In the genomic region with DNA sequence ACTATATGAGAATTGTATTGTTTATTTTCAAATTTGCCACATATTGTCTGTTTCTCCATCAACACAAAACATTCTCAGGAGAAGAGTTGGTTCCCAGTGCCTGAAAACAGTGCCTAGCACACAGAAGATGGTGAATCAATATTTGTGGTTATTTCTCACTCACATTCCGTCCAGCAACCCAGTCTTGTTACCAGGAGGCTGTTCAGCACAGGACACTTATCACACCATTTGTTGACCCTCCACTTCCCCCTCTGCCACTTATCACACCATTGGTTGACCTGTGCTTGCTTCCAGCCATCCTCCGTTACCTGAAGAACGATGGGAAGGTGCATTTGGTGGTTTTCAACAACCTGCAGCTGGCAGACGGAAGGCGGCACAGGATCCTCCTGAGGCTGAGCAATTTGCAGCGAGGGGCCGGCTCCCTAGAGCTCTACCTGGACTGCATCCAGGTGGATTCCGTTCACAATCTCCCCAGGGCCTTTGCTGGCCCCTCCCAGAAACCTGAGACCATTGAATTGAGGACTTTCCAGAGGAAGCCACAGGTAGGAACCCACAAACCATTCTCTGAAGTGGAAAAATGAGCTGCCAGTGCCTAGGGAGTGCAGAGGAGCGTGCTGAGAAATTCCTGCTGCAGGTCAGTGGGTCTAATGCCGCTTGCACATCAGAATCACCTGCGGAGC, we compare ENCODE assay signal across 16 cellular contexts. TPM values are rescaled to one million over a fixed set of nuclear protein-coding genes. Genes with fewer than 3 reads are reported as not detected.
A peak's percentile ranks its signal among the peaks of the same experiment; 100 is the strongest.
DNase-seq lines count a peak whose midpoint lies in the region; ATAC-seq and TF ChIP-seq lines count a peak whose summit lies in the region.
"Had no signal": no experiment of that assay in that cellular context is flagged by ENCODE, and none has a peak within 500 bp of the region (broad histone marks: within the 10 kb centered on the region; RNA-seq: fewer than 3 reads in every experiment).

No MANE protein-coding gene starts in this region.

- intact Hi-C loops in lower lobe of right lung (cut with DNase I) = no loop called here

- H3K36me3 Mint-ChIP-seq in GM23338 (ENCODE audit: low read depth) (no peaks in the 10 kb centered on the region), WTC11 (no peaks in the 10 kb centered on the region)
- H3K36me3 Mint-ChIP-seq: naive B cell had no signal

- H3F3A ChIP-seq in GM23338 (replicated peaks; ENCODE audit: low read depth) = no peaks in the 10 kb centered on the region; the same call in 1 of the 2 replicates

- POLR2A ChIA-PET in WTC11 (lab: Charles Lee) = no interaction called here

- H3K9me2 ChIP-seq in GM23338 (ENCODE audit: insufficient read depth) = no peaks in the 10 kb centered on the region

- H4K20me1 ChIP-seq in GM23338 (replicated peaks; ENCODE audit: insufficient read depth) = no peaks in the 10 kb centered on the region

- peak overlapping the region; percentile 56 for H3K4me2 ChIP-seq in GM23338

- CTCF ChIA-PET in WTC11 (lab: Charles Lee) = interaction anchor here (0.8 to 2.1 kb wide), 5 partner anchors 9 to 252 kb away, joined by 3 to 18 read pairs (median 3); no protein-coding TSS in a partner anchor

- H3K79me2 ChIP-seq in GM23338 (replicated peaks; ENCODE audit: insufficient read depth) = no peaks in the 10 kb centered on the region

- no peak overlapping the region for H3K4me3 Mint-ChIP-seq in GM23338
- peak overlapping the region; percentile 47 for H3K4me3 Mint-ChIP-seq in WTC11
- H3K4me3 Mint-ChIP-seq: dendritic cell treated with granulocyte-macrophage colony-stimulating factor and Interleukin-4, amounts not matched to agents 40 ng/mL and 50 ng/mL, for 4 days; naive B cell; stimulated activated naive CD8-positive, alpha-beta T cell treated with anti-CD3 and anti-CD28 coated beads, Interleukin-15, amount 100 ng/mL, for 72 hours had no signal

- H3K4me3 ChIP-seq in GM23338 = no peak overlapping the region
- no peak overlapping the region for H3K4me3 ChIP-seq in lower lobe of right lung
- H3K4me3 ChIP-seq: HAP-1 had no signal

- H3K4me1 Mint-ChIP-seq in GM23338 = peaks cover 10% of the 10 kb centered on the region
- peaks cover 10% of the 10 kb centered on the region for H3K4me1 Mint-ChIP-seq in WTC11
- H3K4me1 Mint-ChIP-seq: naive B cell had no signal

- ATAC-seq in GM23338 (peak; percentile 96), WTC11 (peak; percentile 98), lower lobe of right lung (peak; percentile 74 to 86), GM18867 (IDR thresholded peaks at IDR 0.05; ENCODE audit: unreplicated experiment) (no peak), omental fat pad (ENCODE audit: low FRiP score) (no peak)
- ATAC-seq: sciatic nerve; stimulated activated naive CD8-positive, alpha-beta T cell treated with anti-CD3 and anti-CD28 coated beads, Interleukin-15, amount 100 ng/mL, for 72 hours had no signal

- H3K36me3 ChIP-seq in GM23338 (ENCODE audit: insufficient read depth) (no peaks in the 10 kb centered on the region), lower lobe of right lung (no peaks in the 10 kb centered on the region)
- H3K36me3 ChIP-seq: BE2C, HAP-1 had no signal

- in situ Hi-C loops in KBM-7 (cut with MboI; ENCODE audit: low pct_unique_long_range_greater_than_20kb, low sequenced_read_pairs) = no loop called here

- no peaks in the 10 kb centered on the region for H3K27me3 ChIP-seq in GM23338 (ENCODE audit: insufficient read depth)
- no peaks in the 10 kb centered on the region for H3K27me3 ChIP-seq in lower lobe of right lung (ENCODE audit: low read depth)

- H3K9me3 Mint-ChIP-seq in GM23338 (no peaks in the 10 kb centered on the region), WTC11 (no peaks in the 10 kb centered on the region)
- H3K9me3 Mint-ChIP-seq: dendritic cell treated with granulocyte-macrophage colony-stimulating factor and Interleukin-4, amounts not matched to agents 40 ng/mL and 50 ng/mL, for 4 days; naive B cell; stimulated activated naive CD8-positive, alpha-beta T cell treated with anti-CD3 and anti-CD28 coated beads, Interleukin-15, amount 100 ng/mL, for 72 hours had no signal

- peak overlapping the region; percentile 73 for H2AFZ ChIP-seq in GM23338

- H3K27me3 Mint-ChIP-seq in GM23338 (ENCODE audit: insufficient read depth, low read depth, poor library complexity) = no peaks in the 10 kb centered on the region
- H3K27me3 Mint-ChIP-seq in WTC11 (ENCODE audit: low read depth) = no peaks in the 10 kb centered on the region
- H3K27me3 Mint-ChIP-seq: dendritic cell treated with granulocyte-macrophage colony-stimulating factor and Interleukin-4, amounts not matched to agents 40 ng/mL and 50 ng/mL, for 4 days had no signal

- H3K9me3 ChIP-seq in lower lobe of right lung = no peaks in the 10 kb centered on the region
- H3K9me3 ChIP-seq: BE2C, HAP-1 had no signal

- TF ChIP-seq CTCF in GM23338 (conservative IDR thresholded peaks at IDR 0.05; ENCODE audit: low read depth in 2 of 2) (no peak), WTC11 (IDR thresholded peaks at IDR 0.05) (no peak), lower lobe of right lung (IDR thresholded peaks at IDR 0.05) (no peak), omental fat pad (IDR thresholded peaks at IDR 0.05) (no peak)

- peak; percentile 72 for DNase-seq in GM23338 (ENCODE audit: low spot score)
- DNase-seq in NCI-H2029 treated with DMSO at 0.1 percent for 48 hours (lab: John Stamatoyannopoulos, UW) = peak; percentile 90
- peak; percentile 60 for DNase-seq in WTC11 (ENCODE audit: low spot score)
- no peak for DNase-seq in lower lobe of right lung
- no peak for DNase-seq in KBM-7
- no peak for DNase-seq in omental fat pad (ENCODE audit: low spot score)
- no peak for DNase-seq in DMS114 treated with DMSO at 0.1 percent for 48 hours (lab: John Stamatoyannopoulos, UW; ENCODE audit: unreplicated experiment)
- DNase-seq: activated T-cell treated with anti-CD3 and anti-CD28 coated beads, Interleukin-2, amount 50 U/mL, for 1 hour; amniotic stem cell; BE2C; naive B cell; stimulated activated naive CD8-positive, alpha-beta T cell treated with anti-CD3 and anti-CD28 coated beads, Interleukin-15, amount 100 ng/mL, for 72 hours had no signal

- peaks cover 12% of the 10 kb centered on the region; the same call in 1 of the 2 replicates for H3K4me1 ChIP-seq in GM23338 (ENCODE audit: insufficient read depth)
- H3K4me1 ChIP-seq in lower lobe of right lung = no peaks in the 10 kb centered on the region
- H3K4me1 ChIP-seq: BE2C, HAP-1 had no signal

- H3K27ac Mint-ChIP-seq in GM23338 (no peak overlapping the region), WTC11 (peak overlapping the region; percentile 89)
- H3K27ac Mint-ChIP-seq: dendritic cell treated with granulocyte-macrophage colony-stimulating factor and Interleukin-4, amounts not matched to agents 40 ng/mL and 50 ng/mL, for 4 days; stimulated activated naive CD8-positive, alpha-beta T cell treated with anti-CD3 and anti-CD28 coated beads, Interleukin-15, amount 100 ng/mL, for 72 hours had no signal

- H3K27ac ChIP-seq in GM23338 (ENCODE audit: low read depth) (peak overlapping the region; percentile 60; the same call in 1 of the 2 replicates), lower lobe of right lung (no peak overlapping the region)

TF ChIP-seq in GM23338, 12 proteins besides CTCF, POLR2A, EP300 and RAD21 (continues in another document):
- TF ChIP-seq STAT1 (IDR thresholded peaks at IDR 0.05; ENCODE audit: unreplicated experiment) = no peak
- no peak for TF ChIP-seq NANOG (IDR thresholded peaks at IDR 0.05; ENCODE audit: borderline replicate concordance)
- TF ChIP-seq, protein P1, sequence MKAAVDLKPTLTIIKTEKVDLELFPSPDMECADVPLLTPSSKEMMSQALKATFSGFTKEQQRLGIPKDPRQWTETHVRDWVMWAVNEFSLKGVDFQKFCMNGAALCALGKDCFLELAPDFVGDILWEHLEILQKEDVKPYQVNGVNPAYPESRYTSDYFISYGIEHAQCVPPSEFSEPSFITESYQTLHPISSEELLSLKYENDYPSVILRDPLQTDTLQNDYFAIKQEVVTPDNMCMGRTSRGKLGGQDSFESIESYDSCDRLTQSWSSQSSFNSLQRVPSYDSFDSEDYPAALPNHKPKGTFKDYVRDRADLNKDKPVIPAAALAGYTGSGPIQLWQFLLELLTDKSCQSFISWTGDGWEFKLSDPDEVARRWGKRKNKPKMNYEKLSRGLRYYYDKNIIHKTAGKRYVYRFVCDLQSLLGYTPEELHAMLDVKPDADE (IDR thresholded peaks at IDR 0.05) = no peak

TF ChIP-seq in WTC11, 78 proteins besides CTCF, POLR2A, EP300 and RAD21:
- TF ChIP-seq ZNF423 (CRISPR knock-in tag; IDR thresholded peaks at IDR 0.05) (0 out of 2 replicates have a peak, but pooled peaks have one; percentile 58), ZNF671 (CRISPR knock-in tag; IDR thresholded peaks at IDR 0.05) (no peak), TEAD1 (CRISPR knock-in tag; IDR thresholded peaks at IDR 0.05) (no peak), ESRRA (CRISPR knock-in tag; IDR thresholded peaks at IDR 0.05; ENCODE audit: borderline replicate concordance) (no peak), ZNF317 (CRISPR knock-in tag; IDR thresholded peaks at IDR 0.05; ENCODE audit: borderline replicate concordance, low read depth) (no peak)

RNA-seq across cellular contexts. Expression of a gene that starts 20.5 kb away (rescaled TPM):
- total RNA-seq in GM23338 (2014; rRNA removed; shearing (Covaris generic)) = 13.7 and 23.2 TPM in 2 replicates
- 11.9 and 14.0 TPM in 2 replicates for polyA plus RNA-seq in GM23338 (2016; fragmentation: Nextera tagmentation; extraction: Ambion mirVana)
- total RNA-seq in WTC11 (2021) (11.8 to 21.2 TPM (median 18.4 TPM) in 3 replicates), lower lobe of right lung (2.9 TPM), omental fat pad (10 to 100 TPM in 2 of 4 donors, 1 to 10 TPM in 2; 8.3 to 78.7 (median 12.5) TPM)

Comparison
In these comparisons a context has a peak if more than half of its experiments do, and no peak if none do; other contexts are left out.
1. ATAC-seq: peak in GM23338 (single experiment), WTC11 (single experiment) and lower lobe of right lung (2 of 2); none in GM18867 (single experiment) and omental fat pad (single experiment).
2. DNase-seq: peak in GM23338 (single experiment), NCI-H2029 treated with DMSO at 0.1 percent for 48 hours (single experiment) and WTC11 (single experiment); none in lower lobe of right lung (single experiment), KBM-7 (single experiment), omental fat pad (single experiment) and DMS114 treated with DMSO at 0.1 percent for 48 hours (single experiment).